ENCODE assay signal across 2 cellular contexts in genomic region chr16:3610698-3611144, GRCh38.
A peak's percentile ranks its signal among the peaks of the same experiment; 100 is the strongest.
TF ChIP-seq lines count a peak whose summit lies in the region.

No MANE protein-coding gene starts in this region.

TF ChIP-seq in GM12878, 131 proteins besides CTCF, POLR2A, EP300 and RAD21:
- TF ChIP-seq RCOR1 (conservative IDR thresholded peaks at IDR 0.05; ENCODE audit: low read depth, low read length): 0 out of 2 replicates have a peak, but pooled peaks have one; percentile 11
- no peak for TF ChIP-seq ZNF274 (IDR thresholded peaks at IDR 0.05; ENCODE audit: insufficient read depth, insufficient read length)

TF ChIP-seq in HepG2, 621 proteins besides CTCF, POLR2A, EP300 and RAD21 (continues in another document):
- TF ChIP-seq ARHGAP35 (CRISPR knock-in tag; IDR thresholded peaks at IDR 0.05; ENCODE audit: borderline replicate concordance) (no peak), SAP130 (CRISPR knock-in tag; IDR thresholded peaks at IDR 0.05; ENCODE audit: low read depth) (peak; percentile 42; the same call in 1 of the 2 replicates), MZF1 (CRISPR knock-in tag; IDR thresholded peaks at IDR 0.05; ENCODE audit: borderline replicate concordance) (no peak), STAT6 (CRISPR knock-in tag; IDR thresholded peaks at IDR 0.05; ENCODE audit: borderline replicate concordance) (0 out of 2 replicates have a peak, but pooled peaks have one; percentile 49), TFDP1 (CRISPR knock-in tag; IDR thresholded peaks at IDR 0.05; ENCODE audit: borderline replicate concordance) (no peak), TEF (CRISPR knock-in tag; IDR thresholded peaks at IDR 0.05) (0 out of 2 replicates have a peak, but pooled peaks have one; percentile 2), E2F2 (CRISPR knock-in tag; IDR thresholded peaks at IDR 0.05; ENCODE audit: borderline replicate concordance) (no peak), ZMYM2 (CRISPR knock-in tag; IDR thresholded peaks at IDR 0.05) (0 out of 2 replicates have a peak, but pooled peaks have one; percentile 31), CBX2 (IDR thresholded peaks at IDR 0.05; ENCODE audit: low read depth, low read length) (no peak), CBX2 (CRISPR knock-in tag; IDR thresholded peaks at IDR 0.05; ENCODE audit: low read depth) (no peak), KDM5B (CRISPR knock-in tag; IDR thresholded peaks at IDR 0.05; ENCODE audit: borderline replicate concordance) (no peak), HMGXB3 (CRISPR knock-in tag; IDR thresholded peaks at IDR 0.05; ENCODE audit: borderline replicate concordance) (no peak), CBX5 (CRISPR knock-in tag; IDR thresholded peaks at IDR 0.05; ENCODE audit: borderline replicate concordance) (no peak), HOXA9 (CRISPR knock-in tag; IDR thresholded peaks at IDR 0.05; ENCODE audit: borderline replicate concordance) (no peak), CREBL2 (CRISPR knock-in tag; IDR thresholded peaks at IDR 0.05; ENCODE audit: borderline replicate concordance) (no peak), NR1H2 (CRISPR knock-in tag; IDR thresholded peaks at IDR 0.05; ENCODE audit: borderline replicate concordance, low read depth) (no peak), XRCC5 (optimal IDR thresholded peaks at IDR 0.05; ENCODE audit: low read length) (no peak), ZMAT3 (CRISPR knock-in tag; conservative IDR thresholded peaks at IDR 0.05) (0 out of 2 replicates have a peak, but pooled peaks have one; percentile 11), RELA (CRISPR knock-in tag; IDR thresholded peaks at IDR 0.05) (no peak), SPEN (CRISPR knock-in tag; IDR thresholded peaks at IDR 0.05; ENCODE audit: low read depth) (0 out of 2 replicates have a peak, but pooled peaks have one; percentile 35), ZEB1 (IDR thresholded peaks at IDR 0.05; ENCODE audit: insufficient replicate concordance, low read depth) (no peak), ZNF275 (CRISPR knock-in tag; IDR thresholded peaks at IDR 0.05; ENCODE audit: borderline replicate concordance) (no peak), ZNF784 (CRISPR knock-in tag; IDR thresholded peaks at IDR 0.05; ENCODE audit: borderline replicate concordance) (peak; percentile 73; the same call in 1 of the 2 replicates), GMEB2 (CRISPR knock-in tag; IDR thresholded peaks at IDR 0.05; ENCODE audit: low read depth) (no peak), ZNF740 (CRISPR knock-in tag; IDR thresholded peaks at IDR 0.05) (no peak), ZNF441 (CRISPR knock-in tag; IDR thresholded peaks at IDR 0.05; ENCODE audit: borderline replicate concordance) (peak; percentile 59; the same call in 1 of the 2 replicates), ZNF614 (CRISPR knock-in tag; IDR thresholded peaks at IDR 0.05; ENCODE audit: borderline replicate concordance) (no peak), PAF1 (CRISPR knock-in tag; IDR thresholded peaks at IDR 0.05) (no peak), ZBTB7B (CRISPR knock-in tag; IDR thresholded peaks at IDR 0.05) (no peak), ZNF768 (CRISPR knock-in tag; IDR thresholded peaks at IDR 0.05) (no peak), REPIN1 (CRISPR knock-in tag; IDR thresholded peaks at IDR 0.05; ENCODE audit: borderline replicate concordance, low read depth) (no peak), THAP9 (CRISPR knock-in tag; IDR thresholded peaks at IDR 0.05; ENCODE audit: borderline replicate concordance) (no peak), ZNF788 (CRISPR knock-in tag; IDR thresholded peaks at IDR 0.05; ENCODE audit: borderline replicate concordance) (0 out of 2 replicates have a peak, but pooled peaks have one; percentile 47), FOXM1 (CRISPR knock-in tag; IDR thresholded peaks at IDR 0.05) (no peak), ZNF775 (CRISPR knock-in tag; IDR thresholded peaks at IDR 0.05; ENCODE audit: borderline replicate concordance) (no peak), CCAR2 (optimal IDR thresholded peaks at IDR 0.05; ENCODE audit: low read depth, low read length) (no peak), ZKSCAN8 (CRISPR knock-in tag; IDR thresholded peaks at IDR 0.05; ENCODE audit: borderline replicate concordance) (no peak), TEAD3 (CRISPR knock-in tag; optimal IDR thresholded peaks at IDR 0.05; ENCODE audit: borderline replicate concordance) (no peak), CENPT (CRISPR knock-in tag; IDR thresholded peaks at IDR 0.05; ENCODE audit: low read depth) (no peak), HOMEZ (CRISPR knock-in tag; IDR thresholded peaks at IDR 0.05; ENCODE audit: low read depth) (no peak)
